8 cellular contexts compared by ENCODE assay signal in the genomic region with DNA sequence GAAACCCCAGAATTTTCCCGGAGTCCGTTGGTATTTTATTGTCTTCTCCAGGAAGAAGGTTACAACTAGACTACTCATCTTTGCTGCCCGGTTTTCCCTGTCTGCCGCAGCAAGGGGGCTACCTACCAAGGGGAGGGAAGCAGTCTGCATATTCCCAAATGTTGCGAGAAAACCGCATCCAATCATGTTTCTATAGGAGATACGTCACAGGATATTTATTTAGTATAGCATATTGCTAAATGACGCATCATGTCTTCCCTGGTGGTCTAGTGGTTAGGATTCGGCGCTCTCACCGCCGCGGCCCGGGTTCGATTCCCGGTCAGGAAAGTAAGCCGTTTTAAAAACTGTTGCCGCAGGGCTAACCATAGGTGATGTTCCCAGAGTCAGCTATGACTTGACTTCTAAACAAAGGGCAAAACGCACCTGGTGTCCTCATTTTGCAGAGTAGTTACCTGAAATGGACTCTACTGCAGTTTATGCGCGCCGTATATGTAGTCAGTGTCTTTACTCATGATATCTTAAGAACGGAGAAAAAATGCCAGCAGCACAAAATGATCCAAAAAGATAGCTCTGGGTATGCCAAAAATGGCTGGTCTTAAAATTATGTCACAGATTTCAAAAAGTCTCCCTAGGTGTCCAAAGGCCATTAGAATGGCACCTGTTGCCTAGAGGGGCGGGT. TPM values are rescaled to one million over a fixed set of nuclear protein-coding genes. Genes with fewer than 3 reads are reported as not detected.
DNase-seq lines count a peak whose midpoint lies in the region; ATAC-seq, FAIRE-seq and TF ChIP-seq lines count a peak whose summit lies in the region.

No MANE protein-coding gene starts in this region.

- in situ Hi-C loops in gastrocnemius medialis (cut with MboI; ENCODE audit: low sequenced_read_pairs in 4 of 4), result no loop called here

- no peaks in the 10 kb centered on the region for H3K4me1 ChIP-seq in iPS-15b (ENCODE audit: control insufficient read depth, insufficient read depth, low read length)
- no peaks in the 10 kb centered on the region for H3K4me1 ChIP-seq in gastrocnemius medialis

- H3K27me3 ChIP-seq in iPS-15b (ENCODE audit: control insufficient read depth, insufficient read depth, low read length) (no peaks in the 10 kb centered on the region), gastrocnemius medialis (no peaks in the 10 kb centered on the region)

- H3K9me3 ChIP-seq in iPS-15b (ENCODE audit: control insufficient read depth, insufficient read depth, low read length) (no peaks in the 10 kb centered on the region), gastrocnemius medialis (no peaks in the 10 kb centered on the region)

- H3K36me3 ChIP-seq in iPS-15b (ENCODE audit: control insufficient read depth, insufficient read depth, low read length), result no peaks in the 10 kb centered on the region
- H3K36me3 ChIP-seq in gastrocnemius medialis, result no peaks in the 10 kb centered on the region

- no peak for DNase-seq in GM12891 (ENCODE audit: insufficient read length, low spot score)
- peak; percentile 99 for DNase-seq in NCI-H1694 treated with DMSO at 0.1 percent for 48 hours (lab: John Stamatoyannopoulos, UW)
- DNase-seq in T-helper 9 cell, result peak; percentile 77
- DNase-seq in astrocyte of the hippocampus (ENCODE audit: low read depth, low spot score), result peak; percentile 90
- peak; percentile 38 to 71 for DNase-seq in gastrocnemius medialis
- DNase-seq in dedifferentiated amniotic fluid mesenchymal stem cell (ENCODE audit: extremely low spot score), result no peak

- H3K4me3 ChIP-seq in iPS-15b (ENCODE audit: low read depth, low read length) (peak overlapping the region; percentile 87), gastrocnemius medialis (peak overlapping the region; percentile 72 to 83 (median 74))

- peak; percentile 57 for ATAC-seq in HG02938 (IDR thresholded peaks at IDR 0.05; ENCODE audit: unreplicated experiment)
- ATAC-seq in gastrocnemius medialis, result peak; percentile 81 to 88

- H3K27ac ChIP-seq in gastrocnemius medialis, result peak overlapping the region; percentile 90 to 98 (median 93)

- FAIRE-seq in GM12891 (lab: Jason Lieb, UNC), result no peak

- peak overlapping the region; percentile 51 for H3K9ac ChIP-seq in iPS-15b (ENCODE audit: low read depth, low read length)

- TF ChIP-seq POLR2A in GM12891 (IDR thresholded peaks at IDR 0.05; ENCODE audit: low read depth, low read length) (no peak), gastrocnemius medialis (IDR thresholded peaks at IDR 0.05) (no peak)

- intact Hi-C loops in gastrocnemius medialis (cut with DNase I; ENCODE audit: low total_unique reads), result loop anchor here (1.0 kb wide), 4 partner anchors 15 to 48 kb away; a partner anchor contains a TSS

- TF ChIP-seq CTCF in gastrocnemius medialis (IDR thresholded peaks at IDR 0.05 in 4 of 5, conservative IDR thresholded peaks at IDR 0.05 in 1 of 5), result no peak

TF ChIP-seq in GM12891, 5 proteins besides CTCF, POLR2A, EP300 and RAD21:
- TF ChIP-seq TAF1 (IDR thresholded peaks at IDR 0.05; ENCODE audit: low read depth, low read length) (no peak), PAX5 (IDR thresholded peaks at IDR 0.05; ENCODE audit: insufficient read depth, low read length, severe bottlenecking) (no peak), SPI1 (IDR thresholded peaks at IDR 0.05; ENCODE audit: low read depth, low read length) (no peak), POU2F2 (IDR thresholded peaks at IDR 0.05; ENCODE audit: low read depth, low read length) (peak; percentile 36; the same call in 1 of the 2 replicates), POLR2AphosphoS5 (IDR thresholded peaks at IDR 0.05; ENCODE audit: low read depth, low read length) (no peak)

RNA-seq across cellular contexts. Expression of a gene that starts 15.2 kb away (rescaled TPM):
- 31.6 TPM for polyA plus RNA-seq in GM12891 (2012; ENCODE audit: low read depth, missing spikeins)
- total RNA-seq in gastrocnemius medialis, result 10 to 100 TPM in 3 of 4 donors, 1 to 10 TPM in 1; 8.0 to 38.0 (median 13.9) TPM

RNA-seq across cellular contexts. Expression of a gene that starts 31.9 kb away (rescaled TPM):
- polyA plus RNA-seq in GM12891 (2012; ENCODE audit: low read depth, missing spikeins), result 1.4 TPM
- 1 to 10 TPM in 3 of 4 donors, under 1 TPM in 1; 0.22 to 2.8 (median 2.0) TPM for total RNA-seq in gastrocnemius medialis

RNA-seq across cellular contexts. Expression of a gene that starts 36.1 kb away (rescaled TPM):
- polyA plus RNA-seq in GM12891 (2012; ENCODE audit: low read depth, missing spikeins), result 24.7 TPM
- total RNA-seq in gastrocnemius medialis, result 10 to 100 TPM; 41.9 to 81.0 (median 59.0) TPM

RNA-seq across cellular contexts. Expression of a gene that starts 48.4 kb away (rescaled TPM):
- 6.1 TPM for polyA plus RNA-seq in GM12891 (2012; ENCODE audit: low read depth, missing spikeins)
- 10 to 100 TPM; 15.7 to 26.4 (median 22.8) TPM for total RNA-seq in gastrocnemius medialis

Comparison
In these comparisons a context has a peak if more than half of its experiments do, and no peak if none do; other contexts are left out.
1. DNase-seq: peak in NCI-H1694 treated with DMSO at 0.1 percent for 48 hours (single experiment), T-helper 9 cell (single experiment), astrocyte of the hippocampus (single experiment) and gastrocnemius medialis (2 of 2); none in GM12891 (single experiment) and dedifferentiated amniotic fluid mesenchymal stem cell (single experiment).